16 cellular contexts compared by ENCODE assay signal in genomic region chr1:220788146-220788545, GRCh38. TPM values are rescaled to one million over a fixed set of nuclear protein-coding genes. Genes with fewer than 3 reads are reported as not detected.
A peak's percentile ranks its signal among the peaks of the same experiment; 100 is the strongest.
DNase-seq lines count a peak whose midpoint lies in the region; ATAC-seq, FAIRE-seq and TF ChIP-seq lines count a peak whose summit lies in the region.
"Had no signal": no experiment of that assay in that cellular context is flagged by ENCODE, and none has a peak within 500 bp of the region (broad histone marks: within the 10 kb centered on the region; RNA-seq: fewer than 3 reads in every experiment).

No MANE protein-coding gene starts in this region.

- H3K9ac ChIP-seq in HUES64 (ENCODE audit: low read depth, low read length) (no peak overlapping the region), endodermal cell (ENCODE audit: extremely low read depth, low read length, poor library complexity, severe bottlenecking) (no peak overlapping the region)

- POLR2A ChIA-PET in A549 (lab: Yijun Ruan, JAX): no interaction called here

- H3K4me1 ChIP-seq in A549 (peaks cover 12% of the 10 kb centered on the region; the same call in 2 of the 3 replicates), HUES64 (ENCODE audit: insufficient read depth, low read length) (peaks cover 13% of the 10 kb centered on the region; the same call in 1 of the 2 replicates), endodermal cell (ENCODE audit: control insufficient read depth, insufficient read depth, low read length) (peaks cover 15% of the 10 kb centered on the region), SJCRH30 (no peaks in the 10 kb centered on the region)

- H3K36me3 Mint-ChIP-seq in endodermal cell (ENCODE audit: low read depth) (peaks cover 23% of the 10 kb centered on the region), osteocyte (ENCODE audit: unreplicated experiment) (peaks cover 5% of the 10 kb centered on the region)

- no peaks in the 10 kb centered on the region for H3K27me3 ChIP-seq in HUES64 (ENCODE audit: insufficient read depth, low read length)
- no peaks in the 10 kb centered on the region for H3K27me3 ChIP-seq in endodermal cell (ENCODE audit: control insufficient read depth, insufficient read depth, low read length, poor library complexity, severe bottlenecking)
- H3K27me3 ChIP-seq in brain microvascular endothelial cell (replicated peaks): no peaks in the 10 kb centered on the region
- H3K27me3 ChIP-seq in SJCRH30: no peaks in the 10 kb centered on the region

- no peak for TF ChIP-seq RAD21 in A549 (conservative IDR thresholded peaks at IDR 0.05 in 1 of 2, IDR thresholded peaks at IDR 0.05 in 1 of 2)

- H3K4me2 ChIP-seq in A549: peak overlapping the region; percentile 76; the same call in 2 of the 3 replicates

- H3K27ac Mint-ChIP-seq in endodermal cell (peak overlapping the region; percentile 39), osteocyte (ENCODE audit: unreplicated experiment) (no peak overlapping the region)
- H3K27ac Mint-ChIP-seq: activated CD8-positive, alpha-beta T cell treated with anti-CD3 and anti-CD28 coated beads for 36 hours had no signal

- no peak for FAIRE-seq in A549 (lab: Jason Lieb, UNC)
- FAIRE-seq: GM18507, K562, RCC 7860 had no signal

- H3K4me1 Mint-ChIP-seq in endodermal cell (peaks cover 31% of the 10 kb centered on the region), osteocyte (ENCODE audit: unreplicated experiment) (peaks cover 10% of the 10 kb centered on the region)

- H3K4me3 Mint-ChIP-seq in endodermal cell: peak overlapping the region; percentile 80
- H3K4me3 Mint-ChIP-seq in osteocyte (ENCODE audit: unreplicated experiment): peak overlapping the region; percentile 6
- H3K4me3 Mint-ChIP-seq: activated CD8-positive, alpha-beta T cell treated with anti-CD3 and anti-CD28 coated beads for 36 hours had no signal

- in situ Hi-C loops in brain microvascular endothelial cell (cut with HindIII; ENCODE audit: low pct_ligation_motif_present, low sequenced_read_pairs): no loop called here

- TF ChIP-seq CTCF in A549 (IDR thresholded peaks at IDR 0.05) (no peak), endodermal cell (conservative IDR thresholded peaks at IDR 0.05) (no peak), osteocyte (IDR thresholded peaks at IDR 0.05) (no peak), brain microvascular endothelial cell (IDR thresholded peaks at IDR 0.05; ENCODE audit: low read depth, low read length, missing control alignments) (no peak)

- 0 out of 6 replicates have a peak overlapping the region, but pooled peaks of 1 of the 2 experiments have one; percentile 12 for H3K27ac ChIP-seq in A549
- no peak overlapping the region for H3K27ac ChIP-seq in HUES64 (ENCODE audit: low read depth, low read length)
- no peak overlapping the region for H3K27ac ChIP-seq in endodermal cell (ENCODE audit: low read depth, low read length)
- H3K27ac ChIP-seq in brain microvascular endothelial cell: no peak overlapping the region
- H3K27ac ChIP-seq in SJCRH30: no peak overlapping the region

- 0 out of 2 replicates have a peak, but pooled peaks cover 10% of the 10 kb centered on the region for H3K36me3 ChIP-seq in HUES64 (ENCODE audit: insufficient read depth, low read length)
- H3K36me3 ChIP-seq in endodermal cell (ENCODE audit: control insufficient read depth, insufficient read depth, low read length): peaks cover 10% of the 10 kb centered on the region
- H3K36me3 ChIP-seq in brain microvascular endothelial cell (replicated peaks): no peaks in the 10 kb centered on the region
- H3K36me3 ChIP-seq in SJCRH30: no peaks in the 10 kb centered on the region

- CTCF ChIA-PET in A549 (lab: Yijun Ruan, JAX): interaction anchor here (1.2 to 8.3 kb wide), 6 partner anchors 10 to 507 kb away, joined by 3 to 78 read pairs (median 6); no protein-coding TSS in a partner anchor

- DNase-seq in A549 (ENCODE audit: low read depth in 1 of 2, low spot score in 1 of 2) (no peak), endodermal cell (peak; percentile 55), osteocyte (ENCODE audit: extremely low spot score, unreplicated experiment) (peak; percentile 42), brain microvascular endothelial cell (no peak), GDM1 (lab: John Stamatoyannopoulos, UW) (no peak), occipital lobe (lab: John Stamatoyannopoulos, UW) (no peak), SJCRH30 (no peak)
- DNase-seq: activated CD8-positive, alpha-beta T cell treated with anti-CD3 and anti-CD28 coated beads for 36 hours; activated naive CD4-positive, alpha-beta T cell; NCI-H2029 treated with DMSO at 0.1 percent for 48 hours; spleen had no signal

- H3K27me3 Mint-ChIP-seq in endodermal cell (ENCODE audit: insufficient read depth) (no peaks in the 10 kb centered on the region), osteocyte (ENCODE audit: unreplicated experiment) (no peaks in the 10 kb centered on the region)

- H3K4me3 ChIP-seq in A549 (no peak overlapping the region), HUES64 (ENCODE audit: low read length) (peak overlapping the region; percentile 70; the same call in 1 of the 2 replicates), endodermal cell (ENCODE audit: low read length) (no peak overlapping the region), brain microvascular endothelial cell (ENCODE audit: low read depth, low read length) (no peak overlapping the region), SJCRH30 (no peak overlapping the region)
- H3K4me3 ChIP-seq: K562 had no signal

- H3K9me3 ChIP-seq in A549 (no peaks in the 10 kb centered on the region), HUES64 (ENCODE audit: insufficient read depth, low read depth, low read length) (no peaks in the 10 kb centered on the region), endodermal cell (ENCODE audit: control insufficient read depth, low read length) (peaks cover 3% of the 10 kb centered on the region), SJCRH30 (replicated peaks) (no peaks in the 10 kb centered on the region; the same call in 1 of the 2 replicates)
- H3K9me3 ChIP-seq: spleen had no signal

- H3K9me3 Mint-ChIP-seq in endodermal cell (no peaks in the 10 kb centered on the region), osteocyte (ENCODE audit: unreplicated experiment) (no peaks in the 10 kb centered on the region)
- H3K9me3 Mint-ChIP-seq: activated CD8-positive, alpha-beta T cell treated with anti-CD3 and anti-CD28 coated beads for 36 hours had no signal

- TF ChIP-seq POLR2A in A549 (IDR thresholded peaks at IDR 0.05; ENCODE audit: low read length): no peak

- whole genome bisulfite sequencing in A549 (ENCODE audit: missing lambda C conversion rate): 81% methylated on average over 9 of the region's 9 CpGs
- 89% methylated on average over 9 of the region's 9 CpGs for WGBS in HUES64
- WGBS in endodermal cell (ENCODE audit: insufficient coverage in 1 of 2, insufficient read length in 1 of 2), 2 experiments: 91 to 98% methylated on average over 7 to 9 of the region's 9 CpGs

- ATAC-seq in A549: no peak
- ATAC-seq: activated CD8-positive, alpha-beta T cell treated with anti-CD3 and anti-CD28 coated beads for 36 hours; esophagus mucosa; K562 had no signal

- TF ChIP-seq EP300 in A549 (IDR thresholded peaks at IDR 0.05): no peak

TF ChIP-seq in A549, 52 proteins besides CTCF, POLR2A, EP300 and RAD21 (continues in another document):
- TF ChIP-seq SMC3 (IDR thresholded peaks at IDR 0.05) (no peak), HEYL (CRISPR knock-in tag; IDR thresholded peaks at IDR 0.05) (no peak), CBX8 (IDR thresholded peaks at IDR 0.05) (no peak), PBX3 (IDR thresholded peaks at IDR 0.05) (no peak), E2F6 (IDR thresholded peaks at IDR 0.05; ENCODE audit: borderline replicate concordance, low read depth) (no peak), HES2 (IDR thresholded peaks at IDR 0.05) (no peak)

RNA-seq across cellular contexts. Expression of gene MTARC1, which starts 1.4 kb away (rescaled TPM):
- polyA plus RNA-seq in A549 (2011; rRNA removed) (9.1 and 9.5 TPM in 2 replicates), A549 (2017; fragmentation: RNase III; extraction: RNeasy Plus Mini Kit Qiagen cat#74134 plus additional on column Dnase treatment) (10.1 to 10.9 TPM (median 10.5 TPM) in 3 replicates)
- polyA plus RNA-seq in A549 (2012; cell fraction: cytosol; rRNA removed): 5.3 and 6.1 TPM in 2 replicates
- 3.1 and 3.5 TPM in 2 replicates for polyA plus RNA-seq in A549 (2012; cell fraction: nucleus; rRNA removed)
- 3.2 and 4.5 TPM in 2 replicates for polyA minus RNA-seq in A549 (2011; rRNA and poly(A)+ RNA removed)
- 32.5 TPM for polyA plus RNA-seq in HUES64 (2013, experiment 1 of 2)
- polyA plus RNA-seq in HUES64 (2013, experiment 2 of 2): 25.3 TPM
- total RNA-seq in endodermal cell (10 to 100 TPM; 53.1 to 75.4 TPM), osteocyte (1.8 and 2.1 TPM in 2 replicates), occipital lobe (9.4 TPM)
- 18.3 TPM for polyA plus RNA-seq in endodermal cell (2013, experiment 1 of 2)
- 16.6 TPM for polyA plus RNA-seq in endodermal cell (2013, experiment 2 of 2)
- 1.5 and 1.6 TPM in 2 replicates for total RNA-seq in SJCRH30 (2014; rRNA removed; shearing (Covaris generic))
- total RNA-seq: activated CD8-positive, alpha-beta T cell treated with anti-CD3 and anti-CD28 coated beads for 36 hours had no signal

RNA-seq across cellular contexts. Expression of gene MTARC2, which starts 40.0 kb away (rescaled TPM):
- 17.7 and 18.4 TPM in 2 replicates for polyA plus RNA-seq in A549 (2011; rRNA removed)
- polyA plus RNA-seq in A549 (2012; cell fraction: cytosol; rRNA removed): 7.8 and 10.6 TPM in 2 replicates
- 18.3 and 23.4 TPM in 2 replicates for polyA plus RNA-seq in A549 (2012; cell fraction: nucleus; rRNA removed)
- polyA plus RNA-seq in A549 (2017; fragmentation: RNase III; extraction: RNeasy Plus Mini Kit Qiagen cat#74134 plus additional on column Dnase treatment): 11.1 to 14.6 TPM (median 13.5 TPM) in 3 replicates
- 4.2 and 7.9 TPM in 2 replicates for polyA minus RNA-seq in A549 (2011; rRNA and poly(A)+ RNA removed)
- 2.2 TPM for polyA plus RNA-seq in HUES64 (2013, experiment 1 of 2)
- polyA plus RNA-seq in HUES64 (2013, experiment 2 of 2): 4.6 TPM
- 10 to 100 TPM; 12.3 to 14.5 TPM for total RNA-seq in endodermal cell
- polyA plus RNA-seq in endodermal cell (2013, experiment 1 of 2): 3.0 TPM
- polyA plus RNA-seq in endodermal cell (2013, experiment 2 of 2): 3.4 TPM
- 25.6 and 27.9 TPM in 2 replicates for total RNA-seq in osteocyte
- total RNA-seq in occipital lobe: 7.8 TPM
- total RNA-seq in SJCRH30 (2014; rRNA removed; shearing (Covaris generic)): 5.4 and 5.6 TPM in 2 replicates
- total RNA-seq: activated CD8-positive, alpha-beta T cell treated with anti-CD3 and anti-CD28 coated beads for 36 hours had no signal

Comparison
In these comparisons a context has a peak if more than half of its experiments do, and no peak if none do; other contexts are left out.
1. DNase-seq: peak in endodermal cell (single experiment) and osteocyte (single experiment); none in A549 (0 of 2), brain microvascular endothelial cell (single experiment), GDM1 (single experiment), occipital lobe (single experiment) and SJCRH30 (0 of 2).